In the genomic region with DNA sequence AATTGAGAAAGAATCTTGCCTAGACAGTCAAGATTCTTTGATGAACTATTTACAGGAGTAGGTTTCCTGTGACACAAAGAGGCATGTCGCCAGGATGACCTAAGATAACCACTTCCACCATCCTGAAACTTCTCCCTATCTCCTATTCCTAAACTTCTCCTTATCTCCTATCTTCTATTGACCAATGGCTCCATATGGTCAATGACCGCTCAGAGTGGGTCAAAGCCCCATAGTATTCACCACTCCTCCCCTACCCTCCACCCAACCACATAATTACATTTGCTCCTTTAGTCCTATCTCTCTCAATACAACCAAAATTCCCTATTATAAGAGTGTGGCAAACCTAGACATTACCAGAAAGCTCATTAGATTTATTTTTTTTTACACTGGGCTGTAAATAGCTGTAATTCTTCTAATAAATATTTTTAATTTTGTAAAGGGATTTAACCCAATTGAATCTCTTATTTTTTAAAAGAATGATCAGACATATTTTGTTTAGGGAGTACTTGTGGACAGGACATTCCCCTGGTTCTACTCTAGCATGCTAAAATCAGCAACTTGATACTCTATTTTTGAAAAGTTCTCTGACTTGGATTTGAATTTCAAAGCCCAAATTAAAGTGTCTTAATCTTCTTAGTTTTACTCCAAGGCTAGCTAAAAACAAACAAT, we compare ENCODE assay signal across 19 cellular contexts.
"Had no signal": no experiment of that assay in that cellular context is flagged by ENCODE, and none has a peak within 500 bp of the region (broad histone marks: within the 10 kb centered on the region; RNA-seq: fewer than 3 reads in every experiment).

No MANE protein-coding gene starts in this region.

- H3K4me3 ChIP-seq: Peyer's patch, SJSA1, SK-N-MC had no signal

- H3K36me3 Mint-ChIP-seq: T-cell had no signal

- H3K4me1 ChIP-seq: Peyer's patch, SJSA1 had no signal

- H3K9me3 ChIP-seq: Peyer's patch, SJSA1 had no signal

- H3K27ac Mint-ChIP-seq: T-cell had no signal

- H3K27me3 Mint-ChIP-seq: T-cell had no signal

- H3K27ac ChIP-seq: HL-60, Peyer's patch, SJSA1, SK-N-MC had no signal

- H3K36me3 ChIP-seq: Peyer's patch, SJSA1 had no signal

- H3K4me1 Mint-ChIP-seq: T-cell had no signal

- H3K4me3 Mint-ChIP-seq: T-cell had no signal

- ATAC-seq: T-cell had no signal

- DNase-seq: KBM-7, MV-4-11, NCI-H1048, NCI-H1105 treated with DMSO at 0.1 percent for 48 hours, NCI-H1417 treated with DMSO at 0.1 percent for 48 hours, NCI-H146, NCI-H1694 treated with DMSO at 0.1 percent for 48 hours, NCI-H1930, NCI-H2107, NCI-H2227 treated with DMSO at 0.1 percent for 48 hours, NCI-H524, NCI-H526 treated with DMSO at 0.1 percent for 48 hours, NCI-H748 treated with DMSO at 0.1 percent for 48 hours, Peyer's patch, SIG-M5, T-cell had no signal

- H3K27me3 ChIP-seq: Peyer's patch, SJSA1 had no signal
